1 cellular context compared by ENCODE assay signal in genomic region chr1:5934058-5934884, GRCh38.
A peak's percentile ranks its signal among the peaks of the same experiment; 100 is the strongest.
TF ChIP-seq lines count a peak whose summit lies in the region.

No MANE protein-coding gene starts in this region.

TF ChIP-seq in HepG2, 621 proteins besides CTCF, POLR2A, EP300 and RAD21 (continued from another document):
- TF ChIP-seq HNRNPUL1 (IDR thresholded peaks at IDR 0.05; ENCODE audit: low read depth, low read length), result no peak
- no peak for TF ChIP-seq GTF2F1 (IDR thresholded peaks at IDR 0.05; ENCODE audit: low read length)
- no peak for TF ChIP-seq GPN1 (CRISPR knock-in tag; IDR thresholded peaks at IDR 0.05; ENCODE audit: borderline replicate concordance)
- TF ChIP-seq ZNF569 (CRISPR knock-in tag; IDR thresholded peaks at IDR 0.05; ENCODE audit: borderline replicate concordance), result no peak
- TF ChIP-seq KMT2B (CRISPR knock-in tag; IDR thresholded peaks at IDR 0.05), result no peak; the same call in 1 of the 2 replicates
- TF ChIP-seq SALL2 (CRISPR knock-in tag; IDR thresholded peaks at IDR 0.05), result no peak
- 0 out of 2 replicates have a peak, but pooled peaks have one; percentile 26 for TF ChIP-seq KDM5B (CRISPR knock-in tag; IDR thresholded peaks at IDR 0.05; ENCODE audit: borderline replicate concordance)
- no peak for TF ChIP-seq ZNF264 (CRISPR knock-in tag; IDR thresholded peaks at IDR 0.05)
- no peak for TF ChIP-seq MTA3 (CRISPR knock-in tag; IDR thresholded peaks at IDR 0.05)
- no peak for TF ChIP-seq RCOR2 (CRISPR knock-in tag; IDR thresholded peaks at IDR 0.05)
- TF ChIP-seq FOXK2 (IDR thresholded peaks at IDR 0.05), result no peak
- no peak for TF ChIP-seq ZNF512B (CRISPR knock-in tag; IDR thresholded peaks at IDR 0.05; ENCODE audit: borderline replicate concordance)
- TF ChIP-seq FOXA1 (IDR thresholded peaks at IDR 0.05), result no peak
- TF ChIP-seq FOXA1 (CRISPR knock-in tag; IDR thresholded peaks at IDR 0.05), result no peak
- no peak for TF ChIP-seq ZBTB8A (CRISPR knock-in tag; IDR thresholded peaks at IDR 0.05; ENCODE audit: borderline replicate concordance, low read depth)
- no peak for TF ChIP-seq MAZ (IDR thresholded peaks at IDR 0.05; ENCODE audit: borderline replicate concordance, low read depth, low read length)
- TF ChIP-seq MAZ (CRISPR knock-in tag; IDR thresholded peaks at IDR 0.05; ENCODE audit: low read depth), result no peak
- TF ChIP-seq ASH2L (IDR thresholded peaks at IDR 0.05; ENCODE audit: insufficient read length, low read depth, low read length), result peak; percentile 37
- no peak for TF ChIP-seq PHF20 (CRISPR knock-in tag; IDR thresholded peaks at IDR 0.05)
- TF ChIP-seq CSRNP2 (CRISPR knock-in tag; conservative IDR thresholded peaks at IDR 0.05; ENCODE audit: low read depth), result no peak
- TF ChIP-seq TP53 (CRISPR knock-in tag; conservative IDR thresholded peaks at IDR 0.05), result no peak
- TF ChIP-seq NFATC3 (CRISPR knock-in tag; IDR thresholded peaks at IDR 0.05), result no peak
- peak; percentile 32 for TF ChIP-seq AGO2 (optimal IDR thresholded peaks at IDR 0.05; ENCODE audit: low read depth, low read length)
- no peak for TF ChIP-seq ZNF660 (CRISPR knock-in tag; IDR thresholded peaks at IDR 0.05; ENCODE audit: borderline replicate concordance, low read depth)
- no peak; the same call in 1 of the 2 replicates for TF ChIP-seq TFDP2 (CRISPR knock-in tag; IDR thresholded peaks at IDR 0.05)
- peak; percentile 33; the same call in 1 of the 2 replicates for TF ChIP-seq TFAP4 (IDR thresholded peaks at IDR 0.05; ENCODE audit: borderline replicate concordance, low read depth)
- no peak for TF ChIP-seq SOX6 (IDR thresholded peaks at IDR 0.05)
- peak; percentile 68 for TF ChIP-seq SOX6 (CRISPR knock-in tag; IDR thresholded peaks at IDR 0.05)
- no peak for TF ChIP-seq HDAC2 (CRISPR knock-in tag; IDR thresholded peaks at IDR 0.05)
- 0 out of 2 replicates have a peak, but pooled peaks have one; percentile 4 for TF ChIP-seq ZNF644 (CRISPR knock-in tag; IDR thresholded peaks at IDR 0.05; ENCODE audit: low read depth)
- no peak for TF ChIP-seq MTF1 (CRISPR knock-in tag; IDR thresholded peaks at IDR 0.05)
- TF ChIP-seq KDM5A (IDR thresholded peaks at IDR 0.05; ENCODE audit: borderline replicate concordance, low read length), result no peak
- TF ChIP-seq ZNF337 (CRISPR knock-in tag; IDR thresholded peaks at IDR 0.05; ENCODE audit: borderline replicate concordance, low read depth), result no peak
- TF ChIP-seq BRD4 (CRISPR knock-in tag; IDR thresholded peaks at IDR 0.05), result peak; percentile 22; the same call in 1 of the 2 replicates
- 0 out of 2 replicates have a peak, but pooled peaks have one; percentile 43 for TF ChIP-seq ZNF546 (CRISPR knock-in tag; conservative IDR thresholded peaks at IDR 0.05)
- TF ChIP-seq TRIM24 (CRISPR knock-in tag; IDR thresholded peaks at IDR 0.05), result no peak
- no peak for TF ChIP-seq ZMYM3 (CRISPR knock-in tag; IDR thresholded peaks at IDR 0.05)
- no peak for TF ChIP-seq CBX1 (IDR thresholded peaks at IDR 0.05; ENCODE audit: low read depth)
- TF ChIP-seq NR2F6 (IDR thresholded peaks at IDR 0.05), result no peak
- no peak for TF ChIP-seq NR2F6 (CRISPR knock-in tag; IDR thresholded peaks at IDR 0.05)
- TF ChIP-seq ZNF33B (CRISPR knock-in tag; IDR thresholded peaks at IDR 0.05), result no peak
- TF ChIP-seq KDM1A (CRISPR knock-in tag; IDR thresholded peaks at IDR 0.05), result no peak
- no peak for TF ChIP-seq PLRG1 (conservative IDR thresholded peaks at IDR 0.05)
- 0 out of 2 replicates have a peak, but pooled peaks have one; percentile 12 for TF ChIP-seq ARID4A (CRISPR knock-in tag; IDR thresholded peaks at IDR 0.05; ENCODE audit: borderline replicate concordance)
- peak; percentile 6; the same call in 1 of the 2 replicates for TF ChIP-seq KAT7 (CRISPR knock-in tag; IDR thresholded peaks at IDR 0.05; ENCODE audit: borderline replicate concordance)
- TF ChIP-seq ZNF761 (CRISPR knock-in tag; conservative IDR thresholded peaks at IDR 0.05), result no peak
- TF ChIP-seq ZNF879 (CRISPR knock-in tag; IDR thresholded peaks at IDR 0.05), result no peak
- no peak for TF ChIP-seq JUNB (CRISPR knock-in tag; IDR thresholded peaks at IDR 0.05; ENCODE audit: borderline replicate concordance)
- no peak for TF ChIP-seq ETS1 (CRISPR knock-in tag; IDR thresholded peaks at IDR 0.05)
- TF ChIP-seq ZNF7 (CRISPR knock-in tag; IDR thresholded peaks at IDR 0.05), result no peak
- no peak for TF ChIP-seq ZNF432 (CRISPR knock-in tag; IDR thresholded peaks at IDR 0.05; ENCODE audit: borderline replicate concordance)
- peak; percentile 3; the same call in 1 of the 2 replicates for TF ChIP-seq AHDC1 (CRISPR knock-in tag; IDR thresholded peaks at IDR 0.05; ENCODE audit: borderline replicate concordance)
- 0 out of 2 replicates have a peak, but pooled peaks have one; percentile 11 for TF ChIP-seq FOXJ3 (CRISPR knock-in tag; IDR thresholded peaks at IDR 0.05; ENCODE audit: borderline replicate concordance)
- TF ChIP-seq PHF5A (CRISPR knock-in tag; IDR thresholded peaks at IDR 0.05; ENCODE audit: low read depth, unreplicated experiment), result no peak
- peak; percentile 20; the same call in 1 of the 2 replicates for TF ChIP-seq GABPB1 (CRISPR knock-in tag; IDR thresholded peaks at IDR 0.05)
- no peak for TF ChIP-seq ZNF558 (CRISPR knock-in tag; IDR thresholded peaks at IDR 0.05; ENCODE audit: borderline replicate concordance)
- 0 out of 2 replicates have a peak, but pooled peaks have one; percentile 52 for TF ChIP-seq EHMT2 (IDR thresholded peaks at IDR 0.05; ENCODE audit: borderline replicate concordance, low read depth, low read length)
